12 cellular contexts compared by ENCODE assay signal in genomic region chr5:149616727-149617284, GRCh38. TPM values are rescaled to one million over a fixed set of nuclear protein-coding genes. Genes with fewer than 3 reads are reported as not detected.
A peak's percentile ranks its signal among the peaks of the same experiment; 100 is the strongest.
DNase-seq lines count a peak whose midpoint lies in the region; ATAC-seq, FAIRE-seq and TF ChIP-seq lines count a peak whose summit lies in the region.
"Had no signal": no experiment of that assay in that cellular context is flagged by ENCODE, and none has a peak within 500 bp of the region (broad histone marks: within the 10 kb centered on the region; RNA-seq: fewer than 3 reads in every experiment).

No MANE protein-coding gene starts in this region.

- H3K9me3 Mint-ChIP-seq in activated naive CD8-positive, alpha-beta T cell treated with anti-CD3 and anti-CD28 coated beads, Interleukin-2, amount 50 U/mL, for 24 hours = no peaks in the 10 kb centered on the region
- H3K9me3 Mint-ChIP-seq in mesothelial cell of epicardium = no peaks in the 10 kb centered on the region

- peak; percentile 71 for ATAC-seq in GM19455 (IDR thresholded peaks at IDR 0.05; ENCODE audit: unreplicated experiment)
- peak; percentile 65 for ATAC-seq in HG03039 (IDR thresholded peaks at IDR 0.05; ENCODE audit: unreplicated experiment)
- ATAC-seq in activated naive CD8-positive, alpha-beta T cell treated with anti-CD3 and anti-CD28 coated beads, Interleukin-2, amount 50 U/mL, for 24 hours = peak; percentile 77
- no peak for ATAC-seq in left colon

- no peaks in the 10 kb centered on the region for H3K36me3 Mint-ChIP-seq in activated naive CD8-positive, alpha-beta T cell treated with anti-CD3 and anti-CD28 coated beads, Interleukin-2, amount 50 U/mL, for 24 hours (ENCODE audit: low read depth)
- peaks cover 15% of the 10 kb centered on the region for H3K36me3 Mint-ChIP-seq in mesothelial cell of epicardium

- H3K4me1 Mint-ChIP-seq in activated naive CD8-positive, alpha-beta T cell treated with anti-CD3 and anti-CD28 coated beads, Interleukin-2, amount 50 U/mL, for 24 hours = peaks cover 10% of the 10 kb centered on the region
- H3K4me1 Mint-ChIP-seq in mesothelial cell of epicardium = peaks cover 5% of the 10 kb centered on the region

- H3K27ac Mint-ChIP-seq in activated naive CD8-positive, alpha-beta T cell treated with anti-CD3 and anti-CD28 coated beads, Interleukin-2, amount 50 U/mL, for 24 hours = no peak overlapping the region
- no peak overlapping the region for H3K27ac Mint-ChIP-seq in mesothelial cell of epicardium

- peak; percentile 76 for FAIRE-seq in GM18507 (lab: Jason Lieb, UNC)
- FAIRE-seq: endometrium had no signal

- intact Hi-C loops in left colon (cut with DNase I, micrococcal nuclease) = no loop called here

- no peak for TF ChIP-seq CTCF in mesothelial cell of epicardium (IDR thresholded peaks at IDR 0.05; ENCODE audit: unreplicated experiment)

- no peaks in the 10 kb centered on the region for H3K27me3 Mint-ChIP-seq in activated naive CD8-positive, alpha-beta T cell treated with anti-CD3 and anti-CD28 coated beads, Interleukin-2, amount 50 U/mL, for 24 hours
- no peaks in the 10 kb centered on the region for H3K27me3 Mint-ChIP-seq in mesothelial cell of epicardium (ENCODE audit: low read depth)

- DNase-seq in GM18507 (ENCODE audit: extremely low spot score, insufficient read length, low read depth) = peak; percentile 8
- DNase-seq in activated naive CD8-positive, alpha-beta T cell treated with anti-CD3 and anti-CD28 coated beads, Interleukin-2, amount 50 U/mL, for 24 hours = no peak
- no peak for DNase-seq in stimulated activated naive CD4-positive, alpha-beta T cell (lab: John Stamatoyannopoulos, UW)
- no peak for DNase-seq in mesothelial cell of epicardium (ENCODE audit: low spot score in 2 of 2, unreplicated experiment in 2 of 2)
- no peak for DNase-seq in left colon
- no peak for DNase-seq in DMS79 (lab: John Stamatoyannopoulos, UW)
- DNase-seq: DMS 273 treated with DMSO at 0.1 percent for 48 hours; NK-92 treated with Interleukin-12 subunit alpha and Interleukin-12 subunit beta, amount 100 ng/mL, for 24 hours; occipital lobe had no signal

- H3K4me3 Mint-ChIP-seq in activated naive CD8-positive, alpha-beta T cell treated with anti-CD3 and anti-CD28 coated beads, Interleukin-2, amount 50 U/mL, for 24 hours = no peak overlapping the region
- no peak overlapping the region for H3K4me3 Mint-ChIP-seq in mesothelial cell of epicardium

RNA-seq across cellular contexts. Expression of gene ARHGEF37, which starts 35.5 kb away (rescaled TPM):
- total RNA-seq in mesothelial cell of epicardium = 9.1 to 10.1 TPM (median 10.0 TPM) in 3 replicates
- 10 to 100 TPM; 14.2 to 23.5 TPM for total RNA-seq in left colon
